ENCODE assay signal across 9 cellular contexts in genomic region chr16:20807822-20808207, GRCh38. TPM values are rescaled to one million over a fixed set of nuclear protein-coding genes. Genes with fewer than 3 reads are reported as not detected.
DNase-seq lines count a peak whose midpoint lies in the region; ATAC-seq and TF ChIP-seq lines count a peak whose summit lies in the region.
"Had no signal": no experiment of that assay in that cellular context is flagged by ENCODE, and none has a peak within 500 bp of the region (broad histone marks: within the 10 kb centered on the region; RNA-seq: fewer than 3 reads in every experiment).

No MANE protein-coding gene starts in this region.

- peaks cover 19% of the 10 kb centered on the region for H3F3A ChIP-seq in DOHH2 (ENCODE audit: control insufficient read depth, insufficient read depth)

- peak overlapping the region; percentile 95 for H3K27ac Mint-ChIP-seq in activated naive CD8-positive, alpha-beta T cell treated with anti-CD3 and anti-CD28 coated beads for 36 hours
- peak overlapping the region; percentile 32 for H3K27ac Mint-ChIP-seq in nephron progenitor cell

- no peaks in the 10 kb centered on the region for H3K27me3 Mint-ChIP-seq in activated naive CD8-positive, alpha-beta T cell treated with anti-CD3 and anti-CD28 coated beads for 36 hours
- peaks cover 5% of the 10 kb centered on the region for H3K27me3 Mint-ChIP-seq in nephron progenitor cell (ENCODE audit: low read depth, poor library complexity)

- H3K36me3 Mint-ChIP-seq in activated naive CD8-positive, alpha-beta T cell treated with anti-CD3 and anti-CD28 coated beads for 36 hours, result peaks cover 13% of the 10 kb centered on the region
- no peaks in the 10 kb centered on the region for H3K36me3 Mint-ChIP-seq in nephron progenitor cell (ENCODE audit: low read depth)

- H3K4me1 Mint-ChIP-seq in activated naive CD8-positive, alpha-beta T cell treated with anti-CD3 and anti-CD28 coated beads for 36 hours, result peaks cover 7% of the 10 kb centered on the region
- H3K4me1 Mint-ChIP-seq in nephron progenitor cell, result peaks cover 37% of the 10 kb centered on the region

- H3K27me3 ChIP-seq in DOHH2 (ENCODE audit: control insufficient read depth, low read length) (no peaks in the 10 kb centered on the region), Karpas-422 (ENCODE audit: low read length) (no peaks in the 10 kb centered on the region)

- no peaks in the 10 kb centered on the region for H3K9me3 Mint-ChIP-seq in activated naive CD8-positive, alpha-beta T cell treated with anti-CD3 and anti-CD28 coated beads for 36 hours
- H3K9me3 Mint-ChIP-seq in nephron progenitor cell, result no peaks in the 10 kb centered on the region

- H3K4me3 ChIP-seq in DOHH2 (ENCODE audit: low read length), result peak overlapping the region; percentile 78
- H3K4me3 ChIP-seq in Karpas-422 (ENCODE audit: low read length), result peak overlapping the region; percentile 96

- peaks cover 3% of the 10 kb centered on the region for H3K36me3 ChIP-seq in DOHH2 (ENCODE audit: control insufficient read depth, low read length)
- H3K36me3 ChIP-seq in Karpas-422 (ENCODE audit: insufficient read depth, low read length), result no peaks in the 10 kb centered on the region
- H3K36me3 ChIP-seq: prostate gland had no signal

- H3K4me1 ChIP-seq in DOHH2 (ENCODE audit: control insufficient read depth, low read length) (peaks cover 17% of the 10 kb centered on the region), Karpas-422 (ENCODE audit: low read length) (peaks cover 20% of the 10 kb centered on the region)

- H3K4me2 ChIP-seq in DOHH2 (ENCODE audit: low read length), result peak overlapping the region; percentile 67
- H3K4me2 ChIP-seq in Karpas-422 (ENCODE audit: low read depth, low read length, poor library complexity, severe bottlenecking), result peak overlapping the region; percentile 88

- H4K20me1 ChIP-seq in DOHH2 (ENCODE audit: control insufficient read depth, insufficient read depth, low read depth, low read length), result no peaks in the 10 kb centered on the region
- no peaks in the 10 kb centered on the region for H4K20me1 ChIP-seq in Karpas-422 (ENCODE audit: insufficient read depth, low read depth, low read length)

- peak overlapping the region; percentile 93 for H3K9ac ChIP-seq in Karpas-422 (ENCODE audit: low read length)

- H3K27ac ChIP-seq in DOHH2 (ENCODE audit: low read depth, low read length) (no peak overlapping the region), Karpas-422 (ENCODE audit: low read length) (no peak overlapping the region)

- H3K79me2 ChIP-seq in DOHH2 (ENCODE audit: control insufficient read depth, low read length), result peaks cover 19% of the 10 kb centered on the region
- H3K79me2 ChIP-seq in Karpas-422 (ENCODE audit: low read length), result peaks cover 35% of the 10 kb centered on the region

- H3K9me2 ChIP-seq in DOHH2 (replicated peaks; ENCODE audit: control insufficient read depth, low read length) (no peaks in the 10 kb centered on the region), Karpas-422 (replicated peaks; ENCODE audit: insufficient read depth, low read length) (no peaks in the 10 kb centered on the region)

- no peak overlapping the region for H2AFZ ChIP-seq in Karpas-422 (ENCODE audit: low read length)

- H3K9me3 ChIP-seq in DOHH2 (ENCODE audit: control insufficient read depth, insufficient read depth, low read length) (no peaks in the 10 kb centered on the region), Karpas-422 (ENCODE audit: low read length) (no peaks in the 10 kb centered on the region)
- H3K9me3 ChIP-seq: prostate gland had no signal

- H3K4me3 Mint-ChIP-seq in activated naive CD8-positive, alpha-beta T cell treated with anti-CD3 and anti-CD28 coated beads for 36 hours, result peak overlapping the region; percentile 97
- peak overlapping the region; percentile 97 for H3K4me3 Mint-ChIP-seq in nephron progenitor cell

- no peak for TF ChIP-seq CTCF in DOHH2 (IDR thresholded peaks at IDR 0.05; ENCODE audit: low read depth, low read length, poor library complexity, severe bottlenecking)
- no peak for TF ChIP-seq CTCF in nephron progenitor cell (IDR thresholded peaks at IDR 0.05)

- DNase-seq in Karpas-422 (no peak), nephron progenitor cell (no peak), NCI-H2081 treated with DMSO at 0.1 percent for 48 hours (lab: John Stamatoyannopoulos, UW) (no peak), OCI-M2 (lab: John Stamatoyannopoulos, UW; ENCODE audit: unreplicated experiment) (no peak)
- no peak for DNase-seq in activated naive CD8-positive, alpha-beta T cell treated with anti-CD3 and anti-CD28 coated beads for 36 hours
- DNase-seq: T1000 had no signal

- ATAC-seq in GM19328 (IDR thresholded peaks at IDR 0.05; ENCODE audit: unreplicated experiment), result no peak

RNA-seq across cellular contexts. Expression of gene REXO5, which starts 1.5 kb away (rescaled TPM):
- 8.4 and 13.9 TPM in 2 replicates for total RNA-seq in Karpas-422 (2014; rRNA removed; shearing (Covaris generic); ENCODE audit: low replicate concordance)
- total RNA-seq in activated naive CD8-positive, alpha-beta T cell treated with anti-CD3 and anti-CD28 coated beads for 36 hours, result 10 to 100 TPM; 14.4 to 14.8 TPM

RNA-seq across cellular contexts. Expression of gene ERI2, which starts 1.5 kb away (rescaled TPM):
- total RNA-seq in Karpas-422 (2014; rRNA removed; shearing (Covaris generic); ENCODE audit: low replicate concordance), result 12.3 and 17.0 TPM in 2 replicates
- 10 to 100 TPM; 22.6 to 25.1 TPM for total RNA-seq in activated naive CD8-positive, alpha-beta T cell treated with anti-CD3 and anti-CD28 coated beads for 36 hours

RNA-seq across cellular contexts. Expression of gene ACSM3, which starts 44.0 kb away (rescaled TPM):
- 1.1 and 1.6 TPM in 2 replicates for total RNA-seq in Karpas-422 (2014; rRNA removed; shearing (Covaris generic); ENCODE audit: low replicate concordance)
- 10 to 100 TPM; 11.0 to 14.1 TPM for total RNA-seq in activated naive CD8-positive, alpha-beta T cell treated with anti-CD3 and anti-CD28 coated beads for 36 hours
